Comparison of ENCODE assay signal across 28 cellular contexts in genomic region chr1:215137985-215138384, GRCh38.
"Had no signal": no experiment of that assay in that cellular context is flagged by ENCODE, and none has a peak within 500 bp of the region (broad histone marks: within the 10 kb centered on the region; RNA-seq: fewer than 3 reads in every experiment).

No MANE protein-coding gene starts in this region.

- DNase-seq: colonic mucosa; cortex of kidney; dermis blood vessel endothelial cell; dorsolateral prefrontal cortex; effector CD4-positive, alpha-beta T cell; effector CD8-positive, alpha-beta T cell; effector memory CD4-positive, alpha-beta T cell; effector memory CD8-positive, alpha-beta T cell; endodermal cell; erythroblast; esophagus squamous epithelium; foreskin fibroblast; foreskin keratinocyte; foreskin melanocyte; gastrocnemius medialis; glutamatergic neuron; head of caudate nucleus; heart left ventricle; heart right ventricle had no signal

- FAIRE-seq: colon, endometrium, endothelial cell of umbilical vein, frontal cortex had no signal

- H3K4me3 ChIP-seq: colonic mucosa, coronary artery, dorsolateral prefrontal cortex, esophagus muscularis mucosa, esophagus squamous epithelium, gastrocnemius medialis, gastroesophageal sphincter, heart left ventricle, heart right ventricle had no signal

- H3K4me1 ChIP-seq: colonic mucosa, esophagus muscularis mucosa, esophagus squamous epithelium, foreskin keratinocyte, gastrocnemius medialis, gastroesophageal sphincter, heart left ventricle, heart right ventricle had no signal

- H3K9me3 ChIP-seq: colonic mucosa, gastrocnemius medialis had no signal

- ATAC-seq: effector memory CD8-positive, alpha-beta T cell; esophagus mucosa; foreskin keratinocyte; gastrocnemius medialis; gastroesophageal sphincter; heart left ventricle; heart right ventricle had no signal

- H3K36me3 ChIP-seq: colonic mucosa, esophagus muscularis mucosa, esophagus squamous epithelium, gastrocnemius medialis, gastroesophageal sphincter, heart left ventricle, heart right ventricle had no signal

- H3K27me3 ChIP-seq: colonic mucosa, dorsolateral prefrontal cortex, esophagus muscularis mucosa, esophagus squamous epithelium, foreskin keratinocyte, gastrocnemius medialis, gastroesophageal sphincter, heart left ventricle, heart right ventricle had no signal

- H3K27ac ChIP-seq: colonic mucosa, coronary artery, dorsolateral prefrontal cortex, epithelial cell of prostate, esophagus muscularis mucosa, esophagus squamous epithelium, foreskin keratinocyte, gastrocnemius medialis, gastroesophageal sphincter, heart left ventricle, heart right ventricle had no signal
